In the genomic region with DNA sequence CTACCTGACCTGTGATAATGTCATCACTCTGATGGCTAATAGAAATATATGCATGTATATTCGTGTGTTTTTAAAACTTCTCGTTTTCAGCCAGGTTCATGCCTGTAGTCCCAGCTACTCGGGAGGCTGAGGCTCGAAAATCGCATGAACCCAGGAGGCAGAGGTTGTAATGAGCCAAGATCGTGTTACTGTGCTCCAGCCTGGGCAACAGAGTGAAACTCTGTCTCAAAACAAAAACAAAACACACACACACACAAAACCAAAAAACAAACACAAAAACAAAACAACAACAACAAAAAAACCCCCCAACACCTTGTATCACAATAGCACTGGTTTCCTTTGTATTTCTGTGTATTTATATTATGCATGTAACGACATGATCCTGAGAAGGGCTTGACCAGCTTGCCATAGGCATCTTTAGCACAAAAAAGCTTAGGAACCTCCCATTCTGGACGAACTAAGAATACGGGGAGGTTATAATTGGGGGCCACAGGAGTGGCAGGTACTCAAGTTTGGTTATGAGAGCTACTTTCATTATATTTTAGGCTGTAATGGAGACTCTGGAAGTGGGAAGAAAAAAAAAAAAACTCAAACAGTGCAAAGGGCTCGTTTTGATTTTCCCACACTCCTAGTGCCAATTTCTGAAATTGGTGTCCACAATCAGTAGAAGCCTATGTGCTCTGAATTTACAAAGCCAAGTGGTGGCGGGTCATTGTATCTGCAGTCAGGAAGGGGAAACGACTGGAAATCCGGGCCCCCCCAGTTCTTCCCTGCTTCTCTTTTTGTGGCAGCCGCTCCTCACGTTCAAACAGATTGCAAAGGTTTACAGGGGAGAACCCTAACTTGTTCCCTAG, we compare ENCODE assay signal across 12 cellular contexts. TPM values are rescaled to one million over a fixed set of nuclear protein-coding genes. Genes with fewer than 3 reads are reported as not detected.
A peak's percentile ranks its signal among the peaks of the same experiment; 100 is the strongest.
DNase-seq lines count a peak whose midpoint lies in the region; ATAC-seq lines count a peak whose summit lies in the region.
"Had no signal": no experiment of that assay in that cellular context is flagged by ENCODE, and none has a peak within 500 bp of the region (broad histone marks: within the 10 kb centered on the region; RNA-seq: fewer than 3 reads in every experiment).

No MANE protein-coding gene starts in this region.

- H3K4me3 Mint-ChIP-seq in activated CD8-positive, alpha-beta T cell treated with anti-CD3 and anti-CD28 coated beads, Interleukin-2, amount 10 ng/mL, durations not matched to agents 7 days and 5 days: peak overlapping the region; percentile 58

- no peaks in the 10 kb centered on the region for H3K9me3 Mint-ChIP-seq in activated CD8-positive, alpha-beta T cell treated with anti-CD3 and anti-CD28 coated beads, Interleukin-2, amount 10 ng/mL, durations not matched to agents 7 days and 5 days (ENCODE audit: insufficient read depth)

- POLR2A ChIA-PET in activated CD8-positive, alpha-beta T cell treated with anti-CD3 and anti-CD28 coated beads, Interleukin-2, amount 10 ng/mL, durations not matched to agents 7 days and 5 days (lab: Charles Lee): interaction anchor here (0.5 kb wide), 1 partner anchor 1536 kb away, joined by 3 read pairs; no protein-coding TSS in a partner anchor

- H3K27ac Mint-ChIP-seq in activated CD8-positive, alpha-beta T cell treated with anti-CD3 and anti-CD28 coated beads, Interleukin-2, amount 10 ng/mL, durations not matched to agents 7 days and 5 days: no peak overlapping the region

- peaks cover 53% of the 10 kb centered on the region for H3K27me3 Mint-ChIP-seq in activated CD8-positive, alpha-beta T cell treated with anti-CD3 and anti-CD28 coated beads, Interleukin-2, amount 10 ng/mL, durations not matched to agents 7 days and 5 days (ENCODE audit: low read depth)

- ATAC-seq in activated CD8-positive, alpha-beta T cell treated with anti-CD3 and anti-CD28 coated beads, Interleukin-2, amount 10 ng/mL, durations not matched to agents 7 days and 5 days: no peak
- ATAC-seq in HG02870 (IDR thresholded peaks at IDR 0.05; ENCODE audit: unreplicated experiment): no peak
- no peak for ATAC-seq in GM21825 (IDR thresholded peaks at IDR 0.05; ENCODE audit: unreplicated experiment)

- H3K4me3 ChIP-seq in skin epidermis: peak overlapping the region in 5 of 7 experiments; percentile 13 to 27 (median 24)
- H3K4me3 ChIP-seq: SK-N-MC had no signal

- peak overlapping the region in 9 of 21 experiments; percentile 0 to 77 (median 28) for H3K27ac ChIP-seq in skin epidermis
- H3K27ac ChIP-seq: 22Rv1, SK-N-MC had no signal

- H3K36me3 Mint-ChIP-seq in activated CD8-positive, alpha-beta T cell treated with anti-CD3 and anti-CD28 coated beads, Interleukin-2, amount 10 ng/mL, durations not matched to agents 7 days and 5 days (ENCODE audit: low read depth): no peaks in the 10 kb centered on the region

- H3K4me1 Mint-ChIP-seq in activated CD8-positive, alpha-beta T cell treated with anti-CD3 and anti-CD28 coated beads, Interleukin-2, amount 10 ng/mL, durations not matched to agents 7 days and 5 days (ENCODE audit: low read depth): peaks cover 19% of the 10 kb centered on the region

- DNase-seq in DMS 273 (lab: John Stamatoyannopoulos, UW; ENCODE audit: unreplicated experiment) (peak; percentile 48), DMS 273 treated with DMSO at 0.1 percent for 48 hours (lab: John Stamatoyannopoulos, UW) (no peak), globus pallidus (ENCODE audit: low spot score) (peak; percentile 81)
- DNase-seq in activated CD8-positive, alpha-beta T cell treated with anti-CD3 and anti-CD28 coated beads, Interleukin-2, amount 10 ng/mL, durations not matched to agents 7 days and 5 days: no peak
- DNase-seq in activated CD4-positive, alpha-beta T cell treated with anti-CD3 and anti-CD28 coated beads for 1 hour: no peak
- DNase-seq: EL, NCI-H524 had no signal

- CTCF ChIA-PET in activated CD8-positive, alpha-beta T cell treated with anti-CD3 and anti-CD28 coated beads, Interleukin-2, amount 10 ng/mL, durations not matched to agents 7 days and 5 days (lab: Charles Lee): no interaction called here

RNA-seq across cellular contexts. Expression of a gene that starts 1.2 kb away (rescaled TPM):
- total RNA-seq in activated CD8-positive, alpha-beta T cell treated with anti-CD3 and anti-CD28 coated beads, Interleukin-2, amount 10 ng/mL, durations not matched to agents 7 days and 5 days: not detected

RNA-seq across cellular contexts. Expression of a gene that starts 42.6 kb away (rescaled TPM):
- 10 to 100 TPM; 15.3 to 18.2 TPM for total RNA-seq in activated CD8-positive, alpha-beta T cell treated with anti-CD3 and anti-CD28 coated beads, Interleukin-2, amount 10 ng/mL, durations not matched to agents 7 days and 5 days

RNA-seq across cellular contexts. Expression of a gene that starts 50.6 kb away (rescaled TPM):
- not detected for total RNA-seq in activated CD8-positive, alpha-beta T cell treated with anti-CD3 and anti-CD28 coated beads, Interleukin-2, amount 10 ng/mL, durations not matched to agents 7 days and 5 days

Comparison
In these comparisons a context has a peak if more than half of its experiments do, and no peak if none do; other contexts are left out.
1. DNase-seq: peak in DMS 273 (single experiment) and globus pallidus (single experiment); none in DMS 273 treated with DMSO at 0.1 percent for 48 hours (single experiment), activated CD8-positive, alpha-beta T cell treated with anti-CD3 and anti-CD28 coated beads, Interleukin-2, amount 10 ng/mL, durations not matched to agents 7 days and 5 days (single experiment) and activated CD4-positive, alpha-beta T cell treated with anti-CD3 and anti-CD28 coated beads for 1 hour (single experiment).